Comparison of ENCODE assay signal across 10 cellular contexts in genomic region chr2:190583507-190584337, GRCh38. TPM values are rescaled to one million over a fixed set of nuclear protein-coding genes. Genes with fewer than 3 reads are reported as not detected.
DNase-seq lines count a peak whose midpoint lies in the region; ATAC-seq and TF ChIP-seq lines count a peak whose summit lies in the region.
"Had no signal": no experiment of that assay in that cellular context is flagged by ENCODE, and none has a peak within 500 bp of the region (broad histone marks: within the 10 kb centered on the region; RNA-seq: fewer than 3 reads in every experiment).

No MANE protein-coding gene starts in this region.

- no TSS peak for BruUV-seq in A673 (replicated peaks; lab: Mats Ljungman, UMichigan)

- H3K27ac ChIP-seq in A673 (ENCODE audit: low read depth, low read length, poor library complexity, severe bottlenecking) (no peak overlapping the region), RWPE2 (ENCODE audit: poor library complexity, severe bottlenecking) (peak overlapping the region; percentile 42)

- CTCF ChIA-PET in A673 (lab: Charles Lee), result no interaction called here

- POLR2A ChIA-PET in A673 (lab: Charles Lee; ENCODE audit: low non-redundant PET), result no interaction called here

- H3K4me1 ChIP-seq in A673 (ENCODE audit: insufficient read depth, low read length, poor library complexity, severe bottlenecking), result no peaks in the 10 kb centered on the region
- peaks cover 35% of the 10 kb centered on the region for H3K4me1 ChIP-seq in RWPE2 (ENCODE audit: insufficient read depth, poor library complexity, severe bottlenecking)

- intact Hi-C loops in A673 (cut with micrococcal nuclease; ENCODE audit: unreplicated experiment), result no loop called here

- H3K27me3 ChIP-seq in A673 (replicated peaks; ENCODE audit: insufficient read depth, low read depth, low read length, poor library complexity) (no peaks in the 10 kb centered on the region), RWPE2 (ENCODE audit: insufficient read depth, poor library complexity, severe bottlenecking) (no peaks in the 10 kb centered on the region)

- TF ChIP-seq CTCF in A673 (conservative IDR thresholded peaks at IDR 0.05; ENCODE audit: low read depth, low read length), result no peak
- no peak for TF ChIP-seq CTCF in RWPE2 (IDR thresholded peaks at IDR 0.05; ENCODE audit: poor library complexity, severe bottlenecking)

- H3K36me3 ChIP-seq in A673 (ENCODE audit: insufficient read depth, low read length, poor library complexity, severe bottlenecking) (no peaks in the 10 kb centered on the region), RWPE2 (ENCODE audit: low read depth) (no peaks in the 10 kb centered on the region)

- H3K4me3 ChIP-seq in A673 (ENCODE audit: low read depth, low read length, poor library complexity, severe bottlenecking) (no peak overlapping the region), RWPE2 (ENCODE audit: severe bottlenecking) (no peak overlapping the region)

- ATAC-seq in GM19372 (IDR thresholded peaks at IDR 0.05; ENCODE audit: low read depth, unreplicated experiment), result peak; percentile 63
- peak; percentile 61 for ATAC-seq in HG03039 (IDR thresholded peaks at IDR 0.05; ENCODE audit: unreplicated experiment)
- no peak for ATAC-seq in RWPE2 (ENCODE audit: low read depth)

- DNase-seq in A673 (ENCODE audit: low spot score), result peak; percentile 7
- no peak for DNase-seq in RWPE2 (ENCODE audit: low spot score)
- no peak for DNase-seq in activated CD4-positive, CD25-positive, alpha-beta regulatory T cell treated with anti-CD3 and anti-CD28 coated beads, Interleukin-2, amount 50 U/mL, for 72 hours
- no peak for DNase-seq in NCI-H146 treated with DMSO at 0.1 percent for 48 hours (lab: John Stamatoyannopoulos, UW; ENCODE audit: unreplicated experiment)
- no peak for DNase-seq in NCI-H510A treated with DMSO at 0.1 percent for 48 hours (lab: John Stamatoyannopoulos, UW)
- no peak for DNase-seq in putamen (ENCODE audit: low spot score)
- DNase-seq: effector memory CD4-positive, alpha-beta T cell; mesendoderm had no signal

- no peaks in the 10 kb centered on the region for H3K9me3 ChIP-seq in A673 (ENCODE audit: low read depth, low read length, poor library complexity, severe bottlenecking)
- no peaks in the 10 kb centered on the region for H3K9me3 ChIP-seq in RWPE2 (ENCODE audit: severe bottlenecking)

RNA-seq across cellular contexts. Expression of gene NEMP2, which starts 49.2 kb away (rescaled TPM):
- 12.6 and 13.9 TPM in 2 replicates for total RNA-seq in A673 (2021)
